ENCODE assay signal across 9 cellular contexts in the genomic region with DNA sequence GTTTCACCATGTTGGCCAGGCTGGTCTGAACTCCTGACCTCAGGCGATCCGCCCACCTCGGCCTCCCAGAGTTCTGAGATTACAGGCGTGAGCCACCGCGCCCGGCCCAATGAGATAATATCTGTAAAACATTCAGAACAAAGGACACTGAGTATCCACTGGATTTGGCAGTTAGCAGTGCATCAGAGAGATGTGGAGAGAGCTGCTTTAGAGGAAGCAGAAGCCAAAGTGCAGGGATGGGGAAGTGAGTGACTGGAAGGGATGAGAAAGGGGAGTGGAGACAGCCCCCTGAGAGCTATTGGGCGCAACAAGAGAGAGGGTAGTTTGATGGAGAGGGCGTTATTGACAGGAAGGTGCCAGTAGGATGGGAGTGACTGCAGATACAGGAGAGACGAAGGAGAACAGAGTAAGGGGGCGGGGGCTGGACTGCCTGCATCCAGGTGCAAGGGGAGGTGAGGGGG.
A peak's percentile ranks its signal among the peaks of the same experiment; 100 is the strongest.
DNase-seq lines count a peak whose midpoint lies in the region; TF ChIP-seq lines count a peak whose summit lies in the region.
"Had no signal": no experiment of that assay in that cellular context is flagged by ENCODE, and none has a peak within 500 bp of the region (broad histone marks: within the 10 kb centered on the region; RNA-seq: fewer than 3 reads in every experiment).

No MANE protein-coding gene starts in this region.

- peaks cover 23 to 57% (median 52%) of the 10 kb centered on the region in 10 experiments for H3K4me1 ChIP-seq in BLaER1 treated with 17β-estradiol and CSF1 and Interleukin-3, amounts not matched to agents 10 nM and 100 nM

- H3K9me3 ChIP-seq in BLaER1 treated with 17β-estradiol and CSF1 and Interleukin-3, amounts not matched to agents 10 nM and 100 nM (replicated peaks in 1 of 11) = no peaks in the 10 kb centered on the region

- no peaks in the 10 kb centered on the region for H3K27me3 ChIP-seq in BLaER1 treated with 17β-estradiol and CSF1 and Interleukin-3, amounts not matched to agents 10 nM and 100 nM
- H3K27me3 ChIP-seq in HL-60 (ENCODE audit: insufficient read depth, poor library complexity, severe bottlenecking) = no peaks in the 10 kb centered on the region

- H4K20me1 ChIP-seq in BLaER1 treated with 17β-estradiol and CSF1 and Interleukin-3, amounts not matched to agents 10 nM and 100 nM = peaks cover 0 to 6% (median 0%) of the 10 kb centered on the region in 11 experiments; a peak in 2 of 22 replicates

- peak overlapping the region; percentile 51 to 93 (median 73); a peak in 21 of 22 replicates for H3K4me2 ChIP-seq in BLaER1 treated with 17β-estradiol and CSF1 and Interleukin-3, amounts not matched to agents 10 nM and 100 nM

- peak overlapping the region in 5 of 11 experiments; percentile 22 to 60 (median 30); a peak in 5 of 22 replicates for H3K27ac ChIP-seq in BLaER1 treated with 17β-estradiol and CSF1 and Interleukin-3, amounts not matched to agents 10 nM and 100 nM
- H3K27ac ChIP-seq in HL-60 (replicated peaks) = no peak overlapping the region
- H3K27ac ChIP-seq: SK-N-MC had no signal

- DNase-seq in HL-60 (ENCODE audit: low read depth in 1 of 2, low spot score in 1 of 2) = peak; percentile 22 to 54
- peak; percentile 19 for DNase-seq in NOMO-1 treated with dmso at 0.1 percent for 144 hours (lab: John Stamatoyannopoulos, UW; ENCODE audit: unreplicated experiment)
- DNase-seq in fibroblast of pulmonary artery (ENCODE audit: low read depth) = peak; percentile 2
- DNase-seq in anterior cingulate cortex (lab: John Stamatoyannopoulos, UW) = no peak
- DNase-seq in activated CD4-positive, CD25-positive, alpha-beta regulatory T cell treated with anti-CD3 and anti-CD28 coated beads, Interleukin-2, amount 50 U/mL, for 72 hours = no peak
- DNase-seq in cerebellum (ENCODE audit: low spot score) = no peak
- no peak for DNase-seq in NCI-H774 (lab: John Stamatoyannopoulos, UW)

- 0 out of 20 replicates have a peak overlapping the region, but pooled peaks of 1 of the 10 experiments have one; percentile 11 for H3K4me3 ChIP-seq in BLaER1 treated with 17β-estradiol and CSF1 and Interleukin-3, amounts not matched to agents 10 nM and 100 nM
- H3K4me3 ChIP-seq in HL-60 (replicated peaks; ENCODE audit: insufficient read depth, low read length) (no peak overlapping the region), fibroblast of pulmonary artery (replicated peaks; ENCODE audit: low read depth, low read length) (no peak overlapping the region)

- no peaks in the 10 kb centered on the region for H3K36me3 ChIP-seq in BLaER1 treated with 17β-estradiol and CSF1 and Interleukin-3, amounts not matched to agents 10 nM and 100 nM

- no peak for TF ChIP-seq CTCF in HL-60 (IDR thresholded peaks at IDR 0.05; ENCODE audit: insufficient read depth, low read length)
- no peak for TF ChIP-seq CTCF in fibroblast of pulmonary artery (IDR thresholded peaks at IDR 0.05; ENCODE audit: low read length, missing control alignments)

- H3K9ac ChIP-seq in BLaER1 treated with 17β-estradiol and CSF1 and Interleukin-3, amounts not matched to agents 10 nM and 100 nM = peak overlapping the region in 2 of 11 experiments; percentile 2 to 15; a peak in 1 of 22 replicates

Comparison
In these comparisons a context has a peak if more than half of its experiments do, and no peak if none do; other contexts are left out.
1. DNase-seq: peak in HL-60 (2 of 2), NOMO-1 treated with dmso at 0.1 percent for 144 hours (single experiment) and fibroblast of pulmonary artery (single experiment); none in anterior cingulate cortex (0 of 58), activated CD4-positive, CD25-positive, alpha-beta regulatory T cell treated with anti-CD3 and anti-CD28 coated beads, Interleukin-2, amount 50 U/mL, for 72 hours (single experiment), cerebellum (single experiment) and NCI-H774 (single experiment).